ENCODE assay signal across 1 cellular context in genomic region chr1:15948091-15948591, GRCh38.
TF ChIP-seq lines count a peak whose summit lies in the region.

No MANE protein-coding gene starts in this region.

TF ChIP-seq in GM23338, 12 proteins besides CTCF, POLR2A, EP300 and RAD21:
- TF ChIP-seq, protein P1, sequence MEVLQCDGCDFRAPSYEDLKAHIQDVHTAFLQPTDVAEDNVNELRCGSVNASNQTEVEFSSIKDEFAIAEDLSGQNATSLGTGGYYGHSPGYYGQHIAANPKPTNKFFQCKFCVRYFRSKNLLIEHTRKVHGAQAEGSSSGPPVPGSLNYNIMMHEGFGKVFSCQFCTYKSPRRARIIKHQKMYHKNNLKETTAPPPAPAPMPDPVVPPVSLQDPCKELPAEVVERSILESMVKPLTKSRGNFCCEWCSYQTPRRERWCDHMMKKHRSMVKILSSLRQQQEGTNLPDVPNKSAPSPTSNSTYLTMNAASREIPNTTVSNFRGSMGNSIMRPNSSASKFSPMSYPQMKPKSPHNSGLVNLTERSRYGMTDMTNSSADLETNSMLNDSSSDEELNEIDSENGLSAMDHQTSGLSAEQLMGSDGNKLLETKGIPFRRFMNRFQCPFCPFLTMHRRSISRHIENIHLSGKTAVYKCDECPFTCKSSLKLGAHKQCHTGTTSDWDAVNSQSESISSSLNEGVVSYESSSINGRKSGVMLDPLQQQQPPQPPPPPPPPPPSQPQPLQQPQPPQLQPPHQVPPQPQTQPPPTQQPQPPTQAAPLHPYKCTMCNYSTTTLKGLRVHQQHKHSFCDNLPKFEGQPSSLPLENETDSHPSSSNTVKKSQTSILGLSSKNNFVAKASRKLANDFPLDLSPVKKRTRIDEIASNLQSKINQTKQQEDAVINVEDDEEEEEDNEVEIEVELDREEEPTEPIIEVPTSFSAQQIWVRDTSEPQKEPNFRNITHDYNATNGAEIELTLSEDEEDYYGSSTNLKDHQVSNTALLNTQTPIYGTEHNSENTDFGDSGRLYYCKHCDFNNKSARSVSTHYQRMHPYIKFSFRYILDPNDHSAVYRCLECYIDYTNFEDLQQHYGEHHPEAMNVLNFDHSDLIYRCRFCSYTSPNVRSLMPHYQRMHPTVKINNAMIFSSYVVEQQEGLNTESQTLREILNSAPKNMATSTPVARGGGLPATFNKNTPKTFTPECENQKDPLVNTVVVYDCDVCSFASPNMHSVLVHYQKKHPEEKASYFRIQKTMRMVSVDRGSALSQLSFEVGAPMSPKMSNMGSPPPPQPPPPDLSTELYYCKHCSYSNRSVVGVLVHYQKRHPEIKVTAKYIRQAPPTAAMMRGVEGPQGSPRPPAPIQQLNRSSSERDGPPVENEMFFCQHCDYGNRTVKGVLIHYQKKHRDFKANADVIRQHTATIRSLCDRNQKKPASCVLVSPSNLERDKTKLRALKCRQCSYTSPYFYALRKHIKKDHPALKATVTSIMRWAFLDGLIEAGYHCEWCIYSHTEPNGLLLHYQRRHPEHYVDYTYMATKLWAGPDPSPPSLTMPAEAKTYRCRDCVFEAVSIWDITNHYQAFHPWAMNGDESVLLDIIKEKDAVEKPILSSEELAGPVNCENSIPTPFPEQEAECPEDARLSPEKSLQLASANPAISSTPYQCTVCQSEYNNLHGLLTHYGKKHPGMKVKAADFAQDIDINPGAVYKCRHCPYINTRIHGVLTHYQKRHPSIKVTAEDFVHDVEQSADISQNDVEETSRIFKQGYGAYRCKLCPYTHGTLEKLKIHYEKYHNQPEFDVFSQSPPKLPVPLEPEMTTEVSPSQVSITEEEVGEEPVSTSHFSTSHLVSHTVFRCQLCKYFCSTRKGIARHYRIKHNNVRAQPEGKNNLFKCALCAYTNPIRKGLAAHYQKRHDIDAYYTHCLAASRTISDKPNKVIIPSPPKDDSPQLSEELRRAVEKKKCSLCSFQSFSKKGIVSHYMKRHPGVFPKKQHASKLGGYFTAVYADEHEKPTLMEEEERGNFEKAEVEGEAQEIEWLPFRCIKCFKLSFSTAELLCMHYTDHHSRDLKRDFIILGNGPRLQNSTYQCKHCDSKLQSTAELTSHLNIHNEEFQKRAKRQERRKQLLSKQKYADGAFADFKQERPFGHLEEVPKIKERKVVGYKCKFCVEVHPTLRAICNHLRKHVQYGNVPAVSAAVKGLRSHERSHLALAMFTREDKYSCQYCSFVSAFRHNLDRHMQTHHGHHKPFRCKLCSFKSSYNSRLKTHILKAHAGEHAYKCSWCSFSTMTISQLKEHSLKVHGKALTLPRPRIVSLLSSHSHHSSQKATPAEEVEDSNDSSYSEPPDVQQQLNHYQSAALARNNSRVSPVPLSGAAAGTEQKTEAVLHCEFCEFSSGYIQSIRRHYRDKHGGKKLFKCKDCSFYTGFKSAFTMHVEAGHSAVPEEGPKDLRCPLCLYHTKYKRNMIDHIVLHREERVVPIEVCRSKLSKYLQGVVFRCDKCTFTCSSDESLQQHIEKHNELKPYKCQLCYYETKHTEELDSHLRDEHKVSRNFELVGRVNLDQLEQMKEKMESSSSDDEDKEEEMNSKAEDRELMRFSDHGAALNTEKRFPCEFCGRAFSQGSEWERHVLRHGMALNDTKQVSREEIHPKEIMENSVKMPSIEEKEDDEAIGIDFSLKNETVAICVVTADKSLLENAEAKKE (CRISPR knock-in tag; IDR thresholded peaks at IDR 0.05): no peak
- TF ChIP-seq, protein P2, sequence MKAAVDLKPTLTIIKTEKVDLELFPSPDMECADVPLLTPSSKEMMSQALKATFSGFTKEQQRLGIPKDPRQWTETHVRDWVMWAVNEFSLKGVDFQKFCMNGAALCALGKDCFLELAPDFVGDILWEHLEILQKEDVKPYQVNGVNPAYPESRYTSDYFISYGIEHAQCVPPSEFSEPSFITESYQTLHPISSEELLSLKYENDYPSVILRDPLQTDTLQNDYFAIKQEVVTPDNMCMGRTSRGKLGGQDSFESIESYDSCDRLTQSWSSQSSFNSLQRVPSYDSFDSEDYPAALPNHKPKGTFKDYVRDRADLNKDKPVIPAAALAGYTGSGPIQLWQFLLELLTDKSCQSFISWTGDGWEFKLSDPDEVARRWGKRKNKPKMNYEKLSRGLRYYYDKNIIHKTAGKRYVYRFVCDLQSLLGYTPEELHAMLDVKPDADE (IDR thresholded peaks at IDR 0.05): no peak
- no peak for TF ChIP-seq EZH2 (IDR thresholded peaks at IDR 0.05; ENCODE audit: low read depth, unreplicated experiment)
- no peak for TF ChIP-seq POLR2AphosphoS5 (IDR thresholded peaks at IDR 0.05; ENCODE audit: low read depth)
- TF ChIP-seq ZNF331 (CRISPR knock-in tag; IDR thresholded peaks at IDR 0.05; ENCODE audit: low read depth): no peak
- no peak for TF ChIP-seq CREB1 (CRISPR knock-in tag; IDR thresholded peaks at IDR 0.05; ENCODE audit: low read depth)
- TF ChIP-seq NANOG (IDR thresholded peaks at IDR 0.05; ENCODE audit: borderline replicate concordance): no peak
- TF ChIP-seq JUNB (IDR thresholded peaks at IDR 0.05; ENCODE audit: unreplicated experiment): no peak
- TF ChIP-seq STAT1 (IDR thresholded peaks at IDR 0.05; ENCODE audit: unreplicated experiment): no peak
- TF ChIP-seq, protein P3, sequence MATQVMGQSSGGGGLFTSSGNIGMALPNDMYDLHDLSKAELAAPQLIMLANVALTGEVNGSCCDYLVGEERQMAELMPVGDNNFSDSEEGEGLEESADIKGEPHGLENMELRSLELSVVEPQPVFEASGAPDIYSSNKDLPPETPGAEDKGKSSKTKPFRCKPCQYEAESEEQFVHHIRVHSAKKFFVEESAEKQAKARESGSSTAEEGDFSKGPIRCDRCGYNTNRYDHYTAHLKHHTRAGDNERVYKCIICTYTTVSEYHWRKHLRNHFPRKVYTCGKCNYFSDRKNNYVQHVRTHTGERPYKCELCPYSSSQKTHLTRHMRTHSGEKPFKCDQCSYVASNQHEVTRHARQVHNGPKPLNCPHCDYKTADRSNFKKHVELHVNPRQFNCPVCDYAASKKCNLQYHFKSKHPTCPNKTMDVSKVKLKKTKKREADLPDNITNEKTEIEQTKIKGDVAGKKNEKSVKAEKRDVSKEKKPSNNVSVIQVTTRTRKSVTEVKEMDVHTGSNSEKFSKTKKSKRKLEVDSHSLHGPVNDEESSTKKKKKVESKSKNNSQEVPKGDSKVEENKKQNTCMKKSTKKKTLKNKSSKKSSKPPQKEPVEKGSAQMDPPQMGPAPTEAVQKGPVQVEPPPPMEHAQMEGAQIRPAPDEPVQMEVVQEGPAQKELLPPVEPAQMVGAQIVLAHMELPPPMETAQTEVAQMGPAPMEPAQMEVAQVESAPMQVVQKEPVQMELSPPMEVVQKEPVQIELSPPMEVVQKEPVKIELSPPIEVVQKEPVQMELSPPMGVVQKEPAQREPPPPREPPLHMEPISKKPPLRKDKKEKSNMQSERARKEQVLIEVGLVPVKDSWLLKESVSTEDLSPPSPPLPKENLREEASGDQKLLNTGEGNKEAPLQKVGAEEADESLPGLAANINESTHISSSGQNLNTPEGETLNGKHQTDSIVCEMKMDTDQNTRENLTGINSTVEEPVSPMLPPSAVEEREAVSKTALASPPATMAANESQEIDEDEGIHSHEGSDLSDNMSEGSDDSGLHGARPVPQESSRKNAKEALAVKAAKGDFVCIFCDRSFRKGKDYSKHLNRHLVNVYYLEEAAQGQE (IDR thresholded peaks at IDR 0.05; ENCODE audit: unreplicated experiment): no peak
- TF ChIP-seq ZNF114 (CRISPR knock-in tag; IDR thresholded peaks at IDR 0.05): no peak
- TF ChIP-seq EZH2phosphoT487 (IDR thresholded peaks at IDR 0.05; ENCODE audit: unreplicated experiment): no peak
